In genomic region chr17:31490991-31491793, GRCh38 we compare ENCODE assay signal across 8 cellular contexts.
DNase-seq lines count a peak whose midpoint lies in the region; ATAC-seq lines count a peak whose summit lies in the region.

No MANE protein-coding gene starts in this region.

- DNase-seq in activated T-cell treated with anti-CD3 and anti-CD28 coated beads, Interleukin-2, amount 50 U/mL, for 4 hours: no peak
- no peak for DNase-seq in activated T-cell treated with anti-CD3 and anti-CD28 coated beads, Interleukin-2, amount 50 U/mL, for 1 hour
- DNase-seq in MV-4-11 (lab: John Stamatoyannopoulos, UW) (peak; percentile 79), OCI-M2 (lab: John Stamatoyannopoulos, UW; ENCODE audit: unreplicated experiment) (no peak), SHP77 (lab: John Stamatoyannopoulos, UW) (no peak), superior temporal gyrus (ENCODE audit: extremely low spot score) (no peak)
- DNase-seq in central memory CD8-positive, alpha-beta T cell (ENCODE audit: low spot score in 2 of 2): no peak
- peak; percentile 76 for DNase-seq in stimulated activated naive B cell treated with anti-CD40 and anti-IgM and Interleukin-4, amounts not matched to agents 10 μg/mL and 1 μg/mL and 100 μg/mL, for 72 hours

- peak overlapping the region; percentile 52 for H3K4me3 Mint-ChIP-seq in activated T-cell treated with anti-CD3 and anti-CD28 coated beads, Interleukin-2, amount 50 U/mL, for 4 hours
- H3K4me3 Mint-ChIP-seq in central memory CD8-positive, alpha-beta T cell: peak overlapping the region; percentile 88
- peak overlapping the region; percentile 67 to 71 for H3K4me3 Mint-ChIP-seq in stimulated activated naive B cell treated with anti-CD40 and anti-IgM and Interleukin-4, amounts not matched to agents 10 μg/mL and 1 μg/mL and 100 μg/mL, for 72 hours

- no peak for ATAC-seq in activated T-cell treated with anti-CD3 and anti-CD28 coated beads, Interleukin-2, amount 50 U/mL, for 4 hours
- no peak for ATAC-seq in central memory CD8-positive, alpha-beta T cell (replicated peaks; ENCODE audit: extremely low read depth, poor library complexity, severe bottlenecking)
- peak; percentile 47 to 48 for ATAC-seq in stimulated activated naive B cell treated with anti-CD40 and anti-IgM and Interleukin-4, amounts not matched to agents 10 μg/mL and 1 μg/mL and 100 μg/mL, for 72 hours (replicated peaks)

- H3K27ac Mint-ChIP-seq in central memory CD8-positive, alpha-beta T cell (ENCODE audit: low read depth): peak overlapping the region; percentile 90
- H3K27ac Mint-ChIP-seq in stimulated activated naive B cell treated with anti-CD40 and anti-IgM and Interleukin-4, amounts not matched to agents 10 μg/mL and 1 μg/mL and 100 μg/mL, for 72 hours: peak overlapping the region; percentile 96

- H3K27me3 Mint-ChIP-seq in activated T-cell treated with anti-CD3 and anti-CD28 coated beads, Interleukin-2, amount 50 U/mL, for 4 hours (ENCODE audit: low read depth): no peaks in the 10 kb centered on the region
- no peaks in the 10 kb centered on the region for H3K27me3 Mint-ChIP-seq in central memory CD8-positive, alpha-beta T cell
- no peaks in the 10 kb centered on the region for H3K27me3 Mint-ChIP-seq in stimulated activated naive B cell treated with anti-CD40 and anti-IgM and Interleukin-4, amounts not matched to agents 10 μg/mL and 1 μg/mL and 100 μg/mL, for 72 hours

- no peaks in the 10 kb centered on the region for H3K36me3 Mint-ChIP-seq in activated T-cell treated with anti-CD3 and anti-CD28 coated beads, Interleukin-2, amount 50 U/mL, for 4 hours (ENCODE audit: insufficient read depth)
- peaks cover 1% of the 10 kb centered on the region for H3K36me3 Mint-ChIP-seq in central memory CD8-positive, alpha-beta T cell (ENCODE audit: insufficient read depth)
- H3K36me3 Mint-ChIP-seq in stimulated activated naive B cell treated with anti-CD40 and anti-IgM and Interleukin-4, amounts not matched to agents 10 μg/mL and 1 μg/mL and 100 μg/mL, for 72 hours: peaks cover 0 to 3% of the 10 kb centered on the region in 2 donors

- peaks cover 84% of the 10 kb centered on the region for H3K4me1 Mint-ChIP-seq in activated T-cell treated with anti-CD3 and anti-CD28 coated beads, Interleukin-2, amount 50 U/mL, for 4 hours (ENCODE audit: low read depth)
- H3K4me1 Mint-ChIP-seq in central memory CD8-positive, alpha-beta T cell: peaks cover 72% of the 10 kb centered on the region
- peaks cover 72 to 87% of the 10 kb centered on the region in 2 donors for H3K4me1 Mint-ChIP-seq in stimulated activated naive B cell treated with anti-CD40 and anti-IgM and Interleukin-4, amounts not matched to agents 10 μg/mL and 1 μg/mL and 100 μg/mL, for 72 hours

- H3K9me3 Mint-ChIP-seq in activated T-cell treated with anti-CD3 and anti-CD28 coated beads, Interleukin-2, amount 50 U/mL, for 4 hours: no peaks in the 10 kb centered on the region
- no peaks in the 10 kb centered on the region for H3K9me3 Mint-ChIP-seq in central memory CD8-positive, alpha-beta T cell
- no peaks in the 10 kb centered on the region for H3K9me3 Mint-ChIP-seq in stimulated activated naive B cell treated with anti-CD40 and anti-IgM and Interleukin-4, amounts not matched to agents 10 μg/mL and 1 μg/mL and 100 μg/mL, for 72 hours

Comparison
In these comparisons a context has a peak if more than half of its experiments do, and no peak if none do; other contexts are left out.
1. ATAC-seq: peak in stimulated activated naive B cell treated with anti-CD40 and anti-IgM and Interleukin-4, amounts not matched to agents 10 μg/mL and 1 μg/mL and 100 μg/mL, for 72 hours (2 of 2); none in activated T-cell treated with anti-CD3 and anti-CD28 coated beads, Interleukin-2, amount 50 U/mL, for 4 hours (0 of 2) and central memory CD8-positive, alpha-beta T cell (single experiment).
2. DNase-seq: peak in MV-4-11 (single experiment) and stimulated activated naive B cell treated with anti-CD40 and anti-IgM and Interleukin-4, amounts not matched to agents 10 μg/mL and 1 μg/mL and 100 μg/mL, for 72 hours (single experiment); none in activated T-cell treated with anti-CD3 and anti-CD28 coated beads, Interleukin-2, amount 50 U/mL, for 4 hours (single experiment), activated T-cell treated with anti-CD3 and anti-CD28 coated beads, Interleukin-2, amount 50 U/mL, for 1 hour (single experiment), central memory CD8-positive, alpha-beta T cell (0 of 2), OCI-M2 (single experiment), SHP77 (0 of 2) and superior temporal gyrus (single experiment).
3. Peak in every context shown above with its lines, with median percentiles within 50 percentile points of each other: H3K4me3 Mint-ChIP-seq.